In genomic region chr9:3508078-3508431, GRCh38 we compare ENCODE assay signal across 1 cellular context.
A peak's percentile ranks its signal among the peaks of the same experiment; 100 is the strongest.
TF ChIP-seq lines count a peak whose summit lies in the region.

No MANE protein-coding gene starts in this region.

TF ChIP-seq in K562, 482 proteins besides CTCF, POLR2A, EP300 and RAD21 (continued from another document):
- TF ChIP-seq POLR2H (tag; IDR thresholded peaks at IDR 0.05; ENCODE audit: low read depth) (peak; percentile 82), KDM5B (IDR thresholded peaks at IDR 0.05; ENCODE audit: insufficient replicate concordance, low read depth, low read length) (no peak), RBFOX2 (IDR thresholded peaks at IDR 0.05; ENCODE audit: low read depth, low read length) (peak; percentile 58), DDX20 (tag; IDR thresholded peaks at IDR 0.05; ENCODE audit: low read depth) (0 out of 2 replicates have a peak, but pooled peaks have one; percentile 18), ZNF146 (CRISPR knock-in tag; IDR thresholded peaks at IDR 0.05; ENCODE audit: unreplicated experiment) (no peak), GABPA (tag; conservative IDR thresholded peaks at IDR 0.05; ENCODE audit: low read depth) (0 out of 2 replicates have a peak, but pooled peaks have one; percentile 9)
- TF ChIP-seq, protein P1, sequence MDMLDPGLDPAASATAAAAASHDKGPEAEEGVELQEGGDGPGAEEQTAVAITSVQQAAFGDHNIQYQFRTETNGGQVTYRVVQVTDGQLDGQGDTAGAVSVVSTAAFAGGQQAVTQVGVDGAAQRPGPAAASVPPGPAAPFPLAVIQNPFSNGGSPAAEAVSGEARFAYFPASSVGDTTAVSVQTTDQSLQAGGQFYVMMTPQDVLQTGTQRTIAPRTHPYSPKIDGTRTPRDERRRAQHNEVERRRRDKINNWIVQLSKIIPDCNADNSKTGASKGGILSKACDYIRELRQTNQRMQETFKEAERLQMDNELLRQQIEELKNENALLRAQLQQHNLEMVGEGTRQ (CRISPR knock-in tag; IDR thresholded peaks at IDR 0.05): no peak
